ENCODE assay signal across 16 cellular contexts in the genomic region with DNA sequence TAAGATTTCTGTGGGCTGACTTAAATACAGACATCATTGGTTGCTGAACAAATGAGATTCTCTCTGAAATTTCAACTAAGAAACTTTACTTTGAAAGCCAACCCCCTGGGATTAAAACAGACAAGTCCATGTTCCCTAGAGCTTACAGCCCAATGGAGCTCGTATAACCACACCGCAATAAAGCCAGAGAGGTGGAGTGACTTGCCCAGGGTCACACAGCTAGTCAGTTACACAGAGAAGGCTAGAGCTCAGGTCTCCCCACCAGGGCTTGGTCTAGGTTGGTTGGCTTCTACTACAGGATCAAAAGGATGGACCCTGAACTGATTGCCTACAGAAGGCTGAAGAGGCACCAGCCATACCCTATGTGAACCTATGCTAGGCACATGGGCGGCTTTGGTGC. TPM values are rescaled to one million over a fixed set of nuclear protein-coding genes. Genes with fewer than 3 reads are reported as not detected.
DNase-seq lines count a peak whose midpoint lies in the region; ATAC-seq, FAIRE-seq and TF ChIP-seq lines count a peak whose summit lies in the region.
"Had no signal": no experiment of that assay in that cellular context is flagged by ENCODE, and none has a peak within 500 bp of the region (broad histone marks: within the 10 kb centered on the region; RNA-seq: fewer than 3 reads in every experiment).

No MANE protein-coding gene starts in this region.

- no peak overlapping the region for H2AK5ac ChIP-seq in mesendoderm (ENCODE audit: low read length)

- FAIRE-seq in HepG2 (lab: Jason Lieb, UNC), result no peak
- FAIRE-seq: endometrium, kidney had no signal

- no peaks in the 10 kb centered on the region for H3K9me3 Mint-ChIP-seq in MCF 10A (ENCODE audit: unreplicated experiment)
- H3K9me3 Mint-ChIP-seq: activated T-cell treated with anti-CD3 and anti-CD28 coated beads, Interleukin-2, amount 50 U/mL, for 72 hours had no signal

- H3K36me3 Mint-ChIP-seq in MCF 10A (ENCODE audit: insufficient read depth, unreplicated experiment), result no peaks in the 10 kb centered on the region

- H3K4me1 Mint-ChIP-seq in MCF 10A (ENCODE audit: insufficient read depth, unreplicated experiment), result peaks cover 49% of the 10 kb centered on the region

- no TSS peak for BruUV-seq in HepG2 (replicated peaks; lab: Mats Ljungman, UMichigan)
- BruUV-seq in MCF 10A (replicated peaks; lab: Mats Ljungman, UMichigan), result no TSS peak

- H2BK15ac ChIP-seq in mesendoderm (replicated peaks; ENCODE audit: low read depth), result no peak overlapping the region

- TF ChIP-seq RAD21 in HepG2 (CRISPR knock-in tag; IDR thresholded peaks at IDR 0.05), result no peak

- no peaks in the 10 kb centered on the region for H3K9me3 ChIP-seq in HepG2 (ENCODE audit: low read length)
- no peaks in the 10 kb centered on the region for H3K9me3 ChIP-seq in right lobe of liver
- H3K9me3 ChIP-seq in uterus, result no peaks in the 10 kb centered on the region
- H3K9me3 ChIP-seq: ovary, spleen had no signal

- DNase-seq in HepG2 (ENCODE audit: low spot score), result no peak
- DNase-seq in right lobe of liver, result no peak
- no peak for DNase-seq in MCF 10A (ENCODE audit: unreplicated experiment)
- no peak for DNase-seq in mesendoderm
- no peak for DNase-seq in uterus
- DNase-seq in epidermal melanocyte (ENCODE audit: insufficient read length, low spot score), result no peak
- DNase-seq in hippocampal formation (lab: John Stamatoyannopoulos, UW), result no peak
- DNase-seq: cerebellar nuclear complex, kidney, NCI-H2029, NCI-H510A treated with DMSO at 0.1 percent for 48 hours, ovary, spleen had no signal

- H3K4me3 ChIP-seq in HepG2 (replicated peaks in 1 of 3; ENCODE audit: insufficient read depth in 1 of 3, low read depth in 2 of 3, low read length in 3 of 3), result no peak overlapping the region
- no peak overlapping the region for H3K4me3 ChIP-seq in right lobe of liver
- no peak overlapping the region for H3K4me3 ChIP-seq in mesendoderm (ENCODE audit: low read length)
- no peak overlapping the region for H3K4me3 ChIP-seq in uterus
- H3K4me3 ChIP-seq: ovary, spleen had no signal

- no peak overlapping the region for H4K8ac ChIP-seq in mesendoderm (ENCODE audit: low read depth, low read length)

- H3K4me3 Mint-ChIP-seq in MCF 10A (ENCODE audit: unreplicated experiment), result no peak overlapping the region

- in situ Hi-C loops in HepG2 (cut with HindIII; ENCODE audit: extremely low pct_ligation_motif_present, low pct_unique_long_range_greater_than_20kb), result loop anchor here (25.0 kb wide), 1 partner anchor 166 kb away; no protein-coding TSS in a partner anchor

- H3K23ac ChIP-seq in mesendoderm (ENCODE audit: low read length), result no peak overlapping the region

- ATAC-seq in HepG2 (no peak), right lobe of liver (no peak), GM21367 (IDR thresholded peaks at IDR 0.05; ENCODE audit: unreplicated experiment) (no peak)

- no peak overlapping the region for H3K9ac ChIP-seq in HepG2 (ENCODE audit: insufficient read depth, low read depth, low read length)
- H3K9ac ChIP-seq in mesendoderm (ENCODE audit: low read length), result no peak overlapping the region

- H3K4ac ChIP-seq in mesendoderm (ENCODE audit: low read depth, low read length), result peak overlapping the region; percentile 74

- peak overlapping the region; percentile 90 for H3K4me2 ChIP-seq in HepG2 (ENCODE audit: low read depth, low read length)
- H3K4me2 ChIP-seq in mesendoderm (ENCODE audit: low read length), result no peak overlapping the region

- no peak for TF ChIP-seq POLR2A in HepG2 (IDR thresholded peaks at IDR 0.05; ENCODE audit: insufficient read depth in 1 of 2, low read depth in 2 of 2, low read length in 2 of 2)
- no peak for TF ChIP-seq POLR2A in right lobe of liver (IDR thresholded peaks at IDR 0.05)
- no peak for TF ChIP-seq POLR2A in uterus (IDR thresholded peaks at IDR 0.05)

- intact Hi-C loops in HepG2 (cut with micrococcal nuclease; ENCODE audit: unreplicated experiment), result no loop called here
- intact Hi-C loops in right lobe of liver (cut with DNase I), result no loop called here
- intact Hi-C loops in MCF 10A (cut with micrococcal nuclease), result loop anchor here (5.0 kb wide), 1 partner anchor 36 kb away; no protein-coding TSS in a partner anchor
- intact Hi-C loops in uterus (cut with DNase I; ENCODE audit: low total_unique reads), result no loop called here

- no peak for TF ChIP-seq CTCF in HepG2 (CRISPR knock-in tag; IDR thresholded peaks at IDR 0.05)
- TF ChIP-seq CTCF in right lobe of liver (IDR thresholded peaks at IDR 0.05), result no peak
- TF ChIP-seq CTCF in MCF 10A (IDR thresholded peaks at IDR 0.05; ENCODE audit: unreplicated experiment), result no peak
- no peak for TF ChIP-seq CTCF in uterus (IDR thresholded peaks at IDR 0.05)

- CTCF ChIA-PET in HepG2 (lab: Yijun Ruan, JAX; ENCODE audit: low intra/inter-chr PET ratio, low total read pairs), result no interaction called here
- CTCF ChIA-PET in MCF 10A (lab: Yijun Ruan, JAX), result interaction anchor here (1.0 kb wide), 1 partner anchor 48 kb away, joined by 3 read pairs; no protein-coding TSS in a partner anchor

- POLR2A ChIA-PET in HepG2 (lab: Yijun Ruan, JAX), result no interaction called here
- POLR2A ChIA-PET in MCF 10A (lab: Yijun Ruan, JAX), result interaction anchor here (0.8 to 2.0 kb wide), 3 partner anchors 27 to 48 kb away, joined by 3 to 5 read pairs (median 4); no protein-coding TSS in a partner anchor

- no peak overlapping the region for H2AFZ ChIP-seq in HepG2 (ENCODE audit: low read length)

- H3K56ac ChIP-seq in mesendoderm (ENCODE audit: low read length), result peak overlapping the region; percentile 46

- no peaks in the 10 kb centered on the region for H3K79me1 ChIP-seq in mesendoderm (ENCODE audit: low read length)

- H3K27ac ChIP-seq in HepG2 (ENCODE audit: extremely low read length, insufficient read depth, low read length), result no peak overlapping the region
- no peak overlapping the region for H3K27ac ChIP-seq in right lobe of liver
- no peak overlapping the region for H3K27ac ChIP-seq in mesendoderm (ENCODE audit: low read depth, low read length)
- peak overlapping the region; percentile 82 to 93 for H3K27ac ChIP-seq in uterus

- H3K27me3 ChIP-seq in HepG2 (ENCODE audit: control insufficient read depth in 1 of 2, insufficient read depth in 2 of 2, low read length in 2 of 2), result no peaks in the 10 kb centered on the region
- H3K27me3 ChIP-seq in right lobe of liver, result no peaks in the 10 kb centered on the region
- no peaks in the 10 kb centered on the region for H3K27me3 ChIP-seq in mesendoderm (ENCODE audit: insufficient read depth, low read length, poor library complexity)
- H3K27me3 ChIP-seq in uterus, result no peaks in the 10 kb centered on the region
- H3K27me3 ChIP-seq: ovary, spleen had no signal

- H3K4me1 ChIP-seq in HepG2 (ENCODE audit: insufficient read depth, low read length) (peaks cover 56% of the 10 kb centered on the region), right lobe of liver (peaks cover 0 to 17% (median 8%) of the 10 kb centered on the region in 4 donors), mesendoderm (ENCODE audit: control insufficient read depth, low read depth, low read length) (peaks cover 29% of the 10 kb centered on the region), uterus (peaks cover 7% of the 10 kb centered on the region in 2 donors)

- H3K79me2 ChIP-seq in HepG2 (ENCODE audit: insufficient read depth, low read length) (no peaks in the 10 kb centered on the region), mesendoderm (ENCODE audit: control insufficient read depth, insufficient read depth, low read length) (no peaks in the 10 kb centered on the region)

- H3K36me3 ChIP-seq in HepG2 (replicated peaks in 1 of 2; ENCODE audit: control insufficient read depth in 1 of 2, insufficient read depth in 2 of 2, low read length in 2 of 2), result no peaks in the 10 kb centered on the region
- no peaks in the 10 kb centered on the region for H3K36me3 ChIP-seq in right lobe of liver
- no peaks in the 10 kb centered on the region for H3K36me3 ChIP-seq in mesendoderm (ENCODE audit: control insufficient read depth, insufficient read depth, low read length)
- no peaks in the 10 kb centered on the region for H3K36me3 ChIP-seq in uterus
- H3K36me3 ChIP-seq: ovary, spleen had no signal

- H2BK120ac ChIP-seq in mesendoderm (ENCODE audit: low read depth, low read length), result no peak overlapping the region

- H4K20me1 ChIP-seq in HepG2 (ENCODE audit: insufficient read depth, low read length), result no peaks in the 10 kb centered on the region

- peak overlapping the region; percentile 38 for H2BK5ac ChIP-seq in mesendoderm (ENCODE audit: low read length)

- H4K5ac ChIP-seq in mesendoderm (ENCODE audit: low read length), result no peak overlapping the region

- H3K18ac ChIP-seq in mesendoderm (ENCODE audit: low read length), result no peak overlapping the region

- TF ChIP-seq EP300 in HepG2 (IDR thresholded peaks at IDR 0.05; ENCODE audit: low read depth in 2 of 2, low read length in 2 of 2), result no peak
- no peak for TF ChIP-seq EP300 in HepG2 (CRISPR knock-in tag; IDR thresholded peaks at IDR 0.05; ENCODE audit: borderline replicate concordance)

- H3K27me3 Mint-ChIP-seq in MCF 10A (ENCODE audit: insufficient read depth, unreplicated experiment), result no peaks in the 10 kb centered on the region

- H3K27ac Mint-ChIP-seq in MCF 10A (ENCODE audit: low read depth, unreplicated experiment), result peak overlapping the region; percentile 71

- 63% methylated on average over 3 of the region's 3 CpGs for WGBS in HepG2 (ENCODE audit: low lambda C conversion rate)
- 95% methylated on average over 3 of the region's 3 CpGs for WGBS in right lobe of liver (ENCODE audit: insufficient coverage, low coverage, low lambda C conversion rate, missing lambda C conversion rate)
- no CpG with 5 or more reads among the region's 3 CpGs for WGBS in mesendoderm (ENCODE audit: extremely low coverage, insufficient coverage, low lambda C conversion rate)

RNA-seq across cellular contexts. Expression of a gene that starts 8.9 kb away (rescaled TPM):
- 0.18 and 0.20 TPM in 2 replicates for total RNA-seq in HepG2 (2016; rRNA removed; fragmentation: Illumina TruSeq; extraction: Trizol)
- total RNA-seq in HepG2 (2016; cell fraction: cytosol; rRNA removed; fragmentation: Illumina TruSeq; extraction: Trizol; ENCODE audit: low read depth), result 0.09 TPM in 1 of 2 replicates, not detected in the other
- total RNA-seq in HepG2 (2016; cell fraction: insoluble cytoplasmic fraction; rRNA removed; fragmentation: Illumina TruSeq; extraction: Trizol), result 0.10 and 0.41 TPM in 2 replicates
- total RNA-seq in HepG2 (2016; cell fraction: membrane; rRNA removed; fragmentation: Illumina TruSeq; extraction: Trizol), result 0.06 TPM in 1 of 2 replicates, not detected in the other
- total RNA-seq in HepG2 (2016; cell fraction: nucleus; rRNA removed; fragmentation: Illumina TruSeq; extraction: Trizol), result 0.28 and 0.84 TPM in 2 replicates
- polyA plus RNA-seq in HepG2 (2011; rRNA removed), result 0.41 and 0.46 TPM in 2 replicates
- 0.32 and 0.35 TPM in 2 replicates for polyA plus RNA-seq in HepG2 (2011; cell fraction: cytosol; rRNA removed)
- polyA plus RNA-seq in HepG2 (2011; cell fraction: nucleus; rRNA removed), result 1.4 and 1.5 TPM in 2 replicates
- polyA plus RNA-seq in HepG2 (2012), result 0.27 and 0.68 TPM in 2 replicates
- 0.06 TPM in 1 of 2 replicates, not detected in the other for polyA plus RNA-seq in HepG2 (2016; cell fraction: cytosol; fragmentation: Illumina TruSeq; extraction: Trizol; ENCODE audit: low read depth)
- 0.12 and 0.17 TPM in 2 replicates for polyA plus RNA-seq in HepG2 (2016; cell fraction: insoluble cytoplasmic fraction; fragmentation: Illumina TruSeq; extraction: Trizol; ENCODE audit: low read depth)
- polyA plus RNA-seq in HepG2 (2016; cell fraction: membrane; fragmentation: Illumina TruSeq; extraction: Trizol; ENCODE audit: low read depth), result 0.07 and 0.09 TPM in 2 replicates
- 0.64 and 0.72 TPM in 2 replicates for polyA plus RNA-seq in HepG2 (2016; cell fraction: nucleus; fragmentation: Illumina TruSeq; extraction: Trizol; ENCODE audit: insufficient read depth, low read depth)
- 0.44 and 1.1 TPM in 2 replicates for polyA minus RNA-seq in HepG2 (2011; rRNA and poly(A)+ RNA removed; ENCODE audit: low replicate concordance)
- polyA minus RNA-seq in HepG2 (2011; cell fraction: cytosol; rRNA and poly(A)+ RNA removed), result 0.35 and 0.89 TPM in 2 replicates
- 0.52 and 0.99 TPM in 2 replicates for polyA minus RNA-seq in HepG2 (2011; cell fraction: nucleus; rRNA and poly(A)+ RNA removed)
- 1 to 10 TPM in 3 of 6 experiments, under 1 TPM in 3; 0.46 to 3.5 (median 1.7) TPM for total RNA-seq in right lobe of liver
- total RNA-seq in MCF 10A (2022), result 9.1 and 16.8 TPM in 2 replicates
- 0.13 TPM for polyA plus RNA-seq in mesendoderm (2013, experiment 1 of 2)
- polyA plus RNA-seq in mesendoderm (2013, experiment 2 of 2), result 0.13 TPM
- 10 to 100 TPM; 18.8 to 70.6 (median 35.1) TPM for total RNA-seq in uterus

Comparison
In these comparisons a context has a peak if more than half of its experiments do, and no peak if none do; other contexts are left out.
1. H3K27ac ChIP-seq: peak in uterus (2 of 2); none in HepG2 (single experiment), right lobe of liver (0 of 3) and mesendoderm (single experiment).